ENCODE assay signal across 23 cellular contexts in the genomic region with DNA sequence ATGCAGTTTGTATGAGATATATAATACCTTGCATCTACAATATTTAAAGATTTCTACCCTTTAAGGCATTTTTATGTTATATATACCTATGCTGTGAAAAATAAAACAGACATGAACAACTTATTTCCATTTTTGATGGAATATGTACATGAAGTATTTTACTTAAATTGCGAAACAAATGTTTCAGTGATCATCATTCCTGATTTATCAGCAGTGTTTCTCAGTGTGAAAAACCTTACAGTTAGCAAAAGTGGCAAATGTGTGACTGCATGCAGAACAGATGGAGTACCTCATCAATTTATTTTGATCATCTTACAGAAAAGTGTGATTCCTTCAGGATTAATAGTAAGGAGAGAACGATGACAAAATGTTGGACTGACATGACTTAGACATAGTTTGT. TPM values are rescaled to one million over a fixed set of nuclear protein-coding genes. Genes with fewer than 3 reads are reported as not detected.
DNase-seq lines count a peak whose midpoint lies in the region; ATAC-seq and TF ChIP-seq lines count a peak whose summit lies in the region.
"Had no signal": no experiment of that assay in that cellular context is flagged by ENCODE, and none has a peak within 500 bp of the region (broad histone marks: within the 10 kb centered on the region; RNA-seq: fewer than 3 reads in every experiment).

No MANE protein-coding gene starts in this region.

- H3K27me3 ChIP-seq in ACC112 (ENCODE audit: insufficient read depth, low read length) (no peaks in the 10 kb centered on the region), IMR-90 (ENCODE audit: control insufficient read depth, insufficient read depth, low read length) (no peaks in the 10 kb centered on the region), hepatocyte (no peaks in the 10 kb centered on the region)
- H3K27me3 ChIP-seq: BE2C, MG63, Peyer's patch had no signal

- no peak overlapping the region for H2BK15ac ChIP-seq in IMR-90 (ENCODE audit: low read depth, low read length)

- H2BK5ac ChIP-seq in IMR-90 (ENCODE audit: low read depth, low read length, poor library complexity, severe bottlenecking), result peak overlapping the region; percentile 64

- peak overlapping the region; percentile 32; the same call in 1 of the 2 replicates for H3K4me3 ChIP-seq in ACC112 (ENCODE audit: low read depth, low read length)
- no peak overlapping the region for H3K4me3 ChIP-seq in IMR-90 (ENCODE audit: insufficient read depth, low read depth, low read length)
- no peak overlapping the region for H3K4me3 ChIP-seq in choroid plexus epithelial cell (ENCODE audit: low read depth, low read length)
- H3K4me3 ChIP-seq in hepatocyte, result no peak overlapping the region
- H3K4me3 ChIP-seq: MG63, Peyer's patch had no signal

- TF ChIP-seq CTCF in IMR-90 (conservative IDR thresholded peaks at IDR 0.05; ENCODE audit: low read depth, low read length), result no peak
- TF ChIP-seq CTCF in choroid plexus epithelial cell (conservative IDR thresholded peaks at IDR 0.05; ENCODE audit: low read depth, low read length), result no peak
- TF ChIP-seq CTCF in hepatocyte (IDR thresholded peaks at IDR 0.05; ENCODE audit: poor library complexity), result no peak
- TF ChIP-seq CTCF in CD14-positive monocyte (IDR thresholded peaks at IDR 0.05), result no peak

- intact Hi-C loops in IMR-90 (cut with micrococcal nuclease) (no loop called here), CD14-positive monocyte (cut with micrococcal nuclease) (no loop called here)

- H3K4ac ChIP-seq in IMR-90 (ENCODE audit: low read depth, low read length), result peak overlapping the region; percentile 25; the same call in 1 of the 2 replicates

- no peaks in the 10 kb centered on the region for H3K9me3 Mint-ChIP-seq in CD14-positive monocyte

- H3K9me1 ChIP-seq in IMR-90 (ENCODE audit: insufficient read depth, low read length), result no peaks in the 10 kb centered on the region

- H2BK20ac ChIP-seq in IMR-90 (ENCODE audit: low read depth, low read length), result no peak overlapping the region

- H3K4me1 ChIP-seq in ACC112 (ENCODE audit: control insufficient read depth, insufficient read depth, low read length, unreplicated experiment), result peaks cover 18% of the 10 kb centered on the region
- peaks cover 7% of the 10 kb centered on the region for H3K4me1 ChIP-seq in IMR-90 (ENCODE audit: control insufficient read depth, insufficient read depth, low read length)
- peaks cover 5% of the 10 kb centered on the region for H3K4me1 ChIP-seq in hepatocyte (ENCODE audit: insufficient read depth)
- H3K4me1 ChIP-seq: Peyer's patch had no signal

- no peak overlapping the region for H2AK5ac ChIP-seq in IMR-90 (ENCODE audit: low read depth, low read length)

- H4K8ac ChIP-seq in IMR-90 (ENCODE audit: low read depth in 2 of 2, low read length in 2 of 2), result peak overlapping the region in 1 of 2 experiments; percentile 49; a peak in 2 of 4 replicates

- H3K4me3 Mint-ChIP-seq in CD14-positive monocyte, result no peak overlapping the region

- H3K56ac ChIP-seq in IMR-90 (ENCODE audit: extremely low read depth, insufficient read depth, low read length), result peak overlapping the region; percentile 10; the same call in 1 of the 2 replicates

- no peaks in the 10 kb centered on the region for H3K4me1 Mint-ChIP-seq in CD14-positive monocyte

- H3K4me2 ChIP-seq in IMR-90 (ENCODE audit: low read depth, low read length), result peak overlapping the region; percentile 82
- H3K4me2 ChIP-seq in hepatocyte, result peak overlapping the region; percentile 24

- ATAC-seq in IMR-90 (ENCODE audit: low read depth) (no peak), GM18873 (IDR thresholded peaks at IDR 0.05; ENCODE audit: low FRiP score, unreplicated experiment) (no peak)

- in situ Hi-C loops in IMR-90 (cut with MboI; ENCODE audit: low sequenced_read_pairs), result no loop called here

- H3K36me3 ChIP-seq in ACC112 (ENCODE audit: insufficient read depth, low read length) (no peaks in the 10 kb centered on the region), IMR-90 (ENCODE audit: control insufficient read depth, insufficient read depth, low read length) (no peaks in the 10 kb centered on the region), hepatocyte (replicated peaks; ENCODE audit: insufficient read depth, low read depth) (no peaks in the 10 kb centered on the region)
- H3K36me3 ChIP-seq: BE2C, MG63, Peyer's patch had no signal

- peaks cover 23 to 62% of the 10 kb centered on the region in 2 experiments for H3K79me1 ChIP-seq in IMR-90 (ENCODE audit: low read depth in 1 of 2, low read length in 2 of 2)

- no peak overlapping the region for H2AK9ac ChIP-seq in IMR-90 (replicated peaks; ENCODE audit: low read depth, low read length, poor library complexity)

- peak overlapping the region; percentile 83; the same call in 1 of the 2 replicates for H3K23ac ChIP-seq in IMR-90 (ENCODE audit: low read depth, low read length)

- DNase-seq in IMR-90 (peak; percentile 36), choroid plexus epithelial cell (ENCODE audit: low read depth) (peak; percentile 14), hepatocyte (ENCODE audit: low spot score) (no peak), NCI-H1436 treated with DMSO at 0.1 percent for 48 hours (lab: John Stamatoyannopoulos, UW) (no peak), CD14-positive monocyte (ENCODE audit: low spot score) (no peak), islet precursor cell (no peak)
- DNase-seq: ACHN, BE2C, Calu3, H7, KG1, MG63, NCI-H1105 treated with DMSO at 0.1 percent for 48 hours, NCI-H1694, NCI-H2029 treated with DMSO at 0.1 percent for 48 hours, NCI-H2227 treated with DMSO at 0.1 percent for 48 hours, NCI-H526 treated with DMSO at 0.1 percent for 48 hours, Peyer's patch, SHP77 treated with DMSO at 0.1 percent for 48 hours had no signal

- H3K9me3 ChIP-seq in IMR-90 (ENCODE audit: control insufficient read depth, insufficient read depth, low read length) (no peaks in the 10 kb centered on the region), hepatocyte (ENCODE audit: low read depth) (no peaks in the 10 kb centered on the region)
- H3K9me3 ChIP-seq: BE2C, MG63, Peyer's patch had no signal

- H3K9me2 ChIP-seq in hepatocyte (replicated peaks; ENCODE audit: insufficient read depth), result no peaks in the 10 kb centered on the region

- H4K20me1 ChIP-seq in IMR-90 (ENCODE audit: insufficient read depth, low read length) (peaks cover 5% of the 10 kb centered on the region; the same call in 1 of the 2 replicates), hepatocyte (ENCODE audit: insufficient read depth, poor library complexity, severe bottlenecking) (no peaks in the 10 kb centered on the region)

- no TSS peak for BruUV-seq in IMR-90 (replicated peaks; lab: Mats Ljungman, UMichigan)

- WGBS in IMR-90 (ENCODE audit: extremely low coverage in 2 of 2, insufficient read length in 1 of 2), 2 experiments, result no CpG with 5 or more reads among the region's 2 CpGs
- 83% methylated on average over 2 of the region's 2 CpGs for WGBS in hepatocyte (ENCODE audit: low lambda C conversion rate, missing lambda C conversion rate)

- POLR2A ChIA-PET in IMR-90 (lab: Charles Lee; ENCODE audit: unreplicated experiment), result no interaction called here

- dilution Hi-C loops in IMR-90 (cut with HindIII; ENCODE audit: low sequenced_read_pairs, unreplicated experiment), result no loop called here

- 0 out of 2 replicates have a peak overlapping the region, but pooled peaks have one; percentile 23 for H3K9ac ChIP-seq in IMR-90 (ENCODE audit: low read depth, low read length)

- H3K27me3 Mint-ChIP-seq in CD14-positive monocyte (ENCODE audit: low read depth in 3 of 3), result peaks cover 0 to 2% (median 0%) of the 10 kb centered on the region in 3 donors

- TF ChIP-seq RAD21 in IMR-90 (IDR thresholded peaks at IDR 0.05; ENCODE audit: low read length), result no peak

- no peak overlapping the region for H3K27ac Mint-ChIP-seq in CD14-positive monocyte

- no peak overlapping the region for H4K5ac ChIP-seq in IMR-90 (ENCODE audit: low read depth, low read length)

- CTCF ChIA-PET in IMR-90 (lab: Yijun Ruan, JAX), result interaction anchor here (0.6 kb wide), 1 partner anchor 949 kb away, joined by 3 read pairs; no protein-coding TSS in a partner anchor

- no peak overlapping the region for H3K18ac ChIP-seq in IMR-90 (ENCODE audit: low read depth, low read length)

- H3K27ac ChIP-seq in ACC112 (ENCODE audit: low read depth, low read length), result no peak overlapping the region
- peak overlapping the region; percentile 54; the same call in 1 of the 2 replicates for H3K27ac ChIP-seq in IMR-90 (ENCODE audit: insufficient read depth, low read length)
- no peak overlapping the region for H3K27ac ChIP-seq in hepatocyte
- H3K27ac ChIP-seq: 22Rv1, Peyer's patch had no signal

- no peak overlapping the region for H3K14ac ChIP-seq in IMR-90 (replicated peaks; ENCODE audit: low read depth, low read length)

- no peak for TF ChIP-seq POLR2A in IMR-90 (IDR thresholded peaks at IDR 0.05; ENCODE audit: low read depth, low read length)

- H4K91ac ChIP-seq in IMR-90 (ENCODE audit: insufficient read depth, low read depth, low read length), result no peak overlapping the region

- H2AFZ ChIP-seq in ACC112 (ENCODE audit: low read length, unreplicated experiment) (no peak overlapping the region), IMR-90 (replicated peaks; ENCODE audit: low read length, poor library complexity) (no peak overlapping the region), hepatocyte (no peak overlapping the region)

- peaks cover 53% of the 10 kb centered on the region for H3K79me2 ChIP-seq in ACC112 (ENCODE audit: control insufficient read depth, insufficient read depth, low read length, unreplicated experiment)
- H3K79me2 ChIP-seq in hepatocyte, result peaks cover 2% of the 10 kb centered on the region

- H2BK120ac ChIP-seq in IMR-90 (ENCODE audit: low read depth, low read length), result peak overlapping the region; percentile 47; the same call in 1 of the 2 replicates

- no peaks in the 10 kb centered on the region for H3K36me3 Mint-ChIP-seq in CD14-positive monocyte

TF ChIP-seq in IMR-90, 13 proteins besides CTCF, POLR2A, EP300 and RAD21:
- peak; percentile 84 for TF ChIP-seq CEBPB (IDR thresholded peaks at IDR 0.05; ENCODE audit: low read depth, low read length)
- no peak for TF ChIP-seq FOS (IDR thresholded peaks at IDR 0.05; ENCODE audit: low read depth, low read length)
TF ChIP-seq in IMR-90: peak in this region for 1.

RNA-seq across cellular contexts. Expression of a gene that starts 43.1 kb away (rescaled TPM):
- 9.9 and 10.6 TPM in 2 replicates for total RNA-seq in IMR-90 (2012; rRNA removed)
- polyA plus RNA-seq in IMR-90 (2012; rRNA removed), result 45.2 and 52.9 TPM in 2 replicates
- polyA plus RNA-seq in IMR-90 (2012; cell fraction: cytosol; rRNA removed), result 21.4 and 25.6 TPM in 2 replicates
- 9.8 and 36.9 TPM in 2 replicates for polyA plus RNA-seq in IMR-90 (2012; cell fraction: nucleus; rRNA removed; ENCODE audit: low replicate concordance)
- total RNA-seq in hepatocyte, result 16.1 and 17.3 TPM in 2 replicates
- 15.3 and 19.1 TPM in 2 replicates for polyA plus RNA-seq in hepatocyte
- under 1 TPM; 0.14 to 0.74 TPM for polyA plus RNA-seq in CD14-positive monocyte
- total RNA-seq: G401, H7 had no signal

Comparison
In these comparisons a context has a peak if more than half of its experiments do, and no peak if none do; other contexts are left out.
1. DNase-seq: peak in IMR-90 (single experiment) and choroid plexus epithelial cell (single experiment); none in hepatocyte (single experiment), NCI-H1436 treated with DMSO at 0.1 percent for 48 hours (single experiment), CD14-positive monocyte (single experiment) and islet precursor cell (single experiment).